ENCODE assay signal across 18 cellular contexts in genomic region chr11:117930668-117931330, GRCh38. TPM values are rescaled to one million over a fixed set of nuclear protein-coding genes. Genes with fewer than 3 reads are reported as not detected.
DNase-seq lines count a peak whose midpoint lies in the region; ATAC-seq and TF ChIP-seq lines count a peak whose summit lies in the region.
"Had no signal": no experiment of that assay in that cellular context is flagged by ENCODE, and none has a peak within 500 bp of the region (broad histone marks: within the 10 kb centered on the region; RNA-seq: fewer than 3 reads in every experiment).

No MANE protein-coding gene starts in this region.

- peak overlapping the region; percentile 35 for H3K4me3 Mint-ChIP-seq in activated CD8-positive, alpha-beta memory T cell treated with anti-CD3 and anti-CD28 coated beads, Interleukin-2, amount 10 ng/mL, durations not matched to agents 7 days and 5 days
- peak overlapping the region; percentile 46 for H3K4me3 Mint-ChIP-seq in activated naive CD8-positive, alpha-beta T cell treated with anti-CD3 and anti-CD28 coated beads, Interleukin-2, amount 50 U/mL, for 24 hours

- H3K36me3 ChIP-seq in KOPT-K1 (ENCODE audit: insufficient read depth, low read length) (no peaks in the 10 kb centered on the region), spleen (no peaks in the 10 kb centered on the region)
- H3K36me3 ChIP-seq: left lung had no signal

- H3K36me3 Mint-ChIP-seq in activated CD8-positive, alpha-beta memory T cell treated with anti-CD3 and anti-CD28 coated beads, Interleukin-2, amount 10 ng/mL, durations not matched to agents 7 days and 5 days = no peaks in the 10 kb centered on the region
- no peaks in the 10 kb centered on the region for H3K36me3 Mint-ChIP-seq in activated naive CD8-positive, alpha-beta T cell treated with anti-CD3 and anti-CD28 coated beads, Interleukin-2, amount 50 U/mL, for 24 hours (ENCODE audit: low read depth)

- no peaks in the 10 kb centered on the region for H3K27me3 ChIP-seq in spleen (replicated peaks in 1 of 7)
- H3K27me3 ChIP-seq: left lung had no signal

- peaks cover 3 to 42% (median 24%) of the 10 kb centered on the region in 6 donors for H3K4me1 ChIP-seq in spleen
- H3K4me1 ChIP-seq: parathyroid adenoma had no signal

- peak; percentile 78 for DNase-seq in activated CD8-positive, alpha-beta memory T cell treated with anti-CD3 and anti-CD28 coated beads, Interleukin-2, amount 10 ng/mL, durations not matched to agents 7 days and 5 days
- no peak for DNase-seq in activated CD8-positive, alpha-beta memory T cell treated with anti-CD3 and anti-CD28 coated beads, Interleukin-2, amount 50 U/mL, for 4 hours
- peak; percentile 54 for DNase-seq in activated naive CD8-positive, alpha-beta T cell treated with anti-CD3 and anti-CD28 coated beads, Interleukin-2, amount 50 U/mL, for 24 hours
- DNase-seq in spleen (peak; percentile 61), GM13977 (ENCODE audit: low spot score) (no peak), iPS-NIHi7 (ENCODE audit: extremely low spot score) (no peak)
- DNase-seq: amniotic stem cell; effector CD4-positive, alpha-beta T cell; GOT3; KBM-7; stimulated activated CD4-positive, alpha-beta T cell treated with anti-CD3 and anti-CD28 coated beads, Interleukin-2, amount 100 ng/mL, for 24 hours had no signal

- WGBS in spleen, 5 donors = 72 to 82% (median 77%) methylated on average over 9 of the region's 9 CpGs

- peaks cover 7% of the 10 kb centered on the region for H3K27me3 Mint-ChIP-seq in activated CD8-positive, alpha-beta memory T cell treated with anti-CD3 and anti-CD28 coated beads, Interleukin-2, amount 10 ng/mL, durations not matched to agents 7 days and 5 days
- no peaks in the 10 kb centered on the region for H3K27me3 Mint-ChIP-seq in activated naive CD8-positive, alpha-beta T cell treated with anti-CD3 and anti-CD28 coated beads, Interleukin-2, amount 50 U/mL, for 24 hours

- H3K27ac ChIP-seq in KOPT-K1 (ENCODE audit: low read depth, low read length, poor library complexity, severe bottlenecking) (peak overlapping the region; percentile 84), spleen (no peak overlapping the region)
- H3K27ac ChIP-seq: left lung, parathyroid adenoma, RWPE1 had no signal

- in situ Hi-C loops in GM13977 (cut with MboI; ENCODE audit: low pct_unique_long_range_greater_than_20kb, low sequenced_read_pairs, unreplicated experiment) = no loop called here

- H3K9me3 Mint-ChIP-seq in activated CD8-positive, alpha-beta memory T cell treated with anti-CD3 and anti-CD28 coated beads, Interleukin-2, amount 10 ng/mL, durations not matched to agents 7 days and 5 days (ENCODE audit: low read depth) = no peaks in the 10 kb centered on the region
- H3K9me3 Mint-ChIP-seq in activated naive CD8-positive, alpha-beta T cell treated with anti-CD3 and anti-CD28 coated beads, Interleukin-2, amount 50 U/mL, for 24 hours = no peaks in the 10 kb centered on the region

- peaks cover 74% of the 10 kb centered on the region for H3K4me1 Mint-ChIP-seq in activated CD8-positive, alpha-beta memory T cell treated with anti-CD3 and anti-CD28 coated beads, Interleukin-2, amount 10 ng/mL, durations not matched to agents 7 days and 5 days
- peaks cover 78% of the 10 kb centered on the region for H3K4me1 Mint-ChIP-seq in activated naive CD8-positive, alpha-beta T cell treated with anti-CD3 and anti-CD28 coated beads, Interleukin-2, amount 50 U/mL, for 24 hours

- H3K4me3 ChIP-seq in spleen = no peak overlapping the region
- H3K4me3 ChIP-seq: left lung had no signal

- peak; percentile 81 for ATAC-seq in activated CD8-positive, alpha-beta memory T cell treated with anti-CD3 and anti-CD28 coated beads, Interleukin-2, amount 10 ng/mL, durations not matched to agents 7 days and 5 days
- peak; percentile 77 for ATAC-seq in activated naive CD8-positive, alpha-beta T cell treated with anti-CD3 and anti-CD28 coated beads, Interleukin-2, amount 50 U/mL, for 24 hours
- ATAC-seq in HG02981 (IDR thresholded peaks at IDR 0.05; ENCODE audit: unreplicated experiment) = no peak

- TF ChIP-seq CTCF in spleen (IDR thresholded peaks at IDR 0.05 in 8 of 11, conservative IDR thresholded peaks at IDR 0.05 in 3 of 11) (no peak), GM13977 (IDR thresholded peaks at IDR 0.05; ENCODE audit: extremely low read depth, insufficient read depth, missing control alignments) (no peak)

- TF ChIP-seq POLR2A in spleen (IDR thresholded peaks at IDR 0.05) = no peak

- peak overlapping the region; percentile 95 for H3K27ac Mint-ChIP-seq in activated CD8-positive, alpha-beta memory T cell treated with anti-CD3 and anti-CD28 coated beads, Interleukin-2, amount 10 ng/mL, durations not matched to agents 7 days and 5 days
- H3K27ac Mint-ChIP-seq in activated naive CD8-positive, alpha-beta T cell treated with anti-CD3 and anti-CD28 coated beads, Interleukin-2, amount 50 U/mL, for 24 hours = peak overlapping the region; percentile 99

- intact Hi-C loops in spleen (cut with DNase I; ENCODE audit: low total_unique reads) = no loop called here

- no peaks in the 10 kb centered on the region for H3K9me3 ChIP-seq in KOPT-K1 (ENCODE audit: insufficient read depth, low read length, poor library complexity, severe bottlenecking)
- H3K9me3 ChIP-seq in spleen = no peaks in the 10 kb centered on the region
- H3K9me3 ChIP-seq: left lung had no signal

- CTCF ChIA-PET in activated CD8-positive, alpha-beta memory T cell treated with anti-CD3 and anti-CD28 coated beads, Interleukin-2, amount 10 ng/mL, durations not matched to agents 7 days and 5 days (lab: Charles Lee) = interaction anchor here (0.9 to 13.0 kb wide), 13 partner anchors 9 to 123 kb away, joined by 3 to 147 read pairs (median 7); no protein-coding TSS in a partner anchor

RNA-seq across cellular contexts. Expression of gene TMPRSS13, which starts 1.6 kb away (rescaled TPM):
- 1 to 10 TPM; 1.7 to 2.0 TPM for total RNA-seq in activated CD8-positive, alpha-beta memory T cell treated with anti-CD3 and anti-CD28 coated beads, Interleukin-2, amount 10 ng/mL, durations not matched to agents 7 days and 5 days
- 1 to 10 TPM in 6 of 7 donors, under 1 TPM in 1; 0.95 to 2.2 (median 1.7) TPM for total RNA-seq in spleen
- 1 to 10 TPM; 1.3 to 1.9 (median 1.5) TPM for polyA plus RNA-seq in spleen
- total RNA-seq: G401 had no signal
- polyA plus RNA-seq: AG04450 had no signal

RNA-seq across cellular contexts. Expression of gene FXYD6, which starts 54.3 kb away (rescaled TPM):
- under 1 TPM; 0.12 to 0.20 TPM for total RNA-seq in activated CD8-positive, alpha-beta memory T cell treated with anti-CD3 and anti-CD28 coated beads, Interleukin-2, amount 10 ng/mL, durations not matched to agents 7 days and 5 days
- 100 to 1,000 TPM in 5 of 7 donors, 10 to 100 TPM in 2; 75.4 to 230 (median 140) TPM for total RNA-seq in spleen
- 10 to 100 TPM; 40.8 to 71.5 (median 51.4) TPM for polyA plus RNA-seq in spleen
- total RNA-seq: G401 had no signal

RNA-seq across cellular contexts. Expression of gene IL10RA, which starts 55.4 kb away (rescaled TPM):
- 100 to 1,000 TPM; 247 to 260 TPM for total RNA-seq in activated CD8-positive, alpha-beta memory T cell treated with anti-CD3 and anti-CD28 coated beads, Interleukin-2, amount 10 ng/mL, durations not matched to agents 7 days and 5 days
- total RNA-seq in spleen = 100 to 1,000 TPM; 114 to 239 (median 171) TPM
- polyA plus RNA-seq in spleen = 10 to 100 TPM; 32.9 to 39.4 (median 38.3) TPM
- total RNA-seq: G401 had no signal
- polyA plus RNA-seq: AG04450 had no signal

Comparison
In these comparisons a context has a peak if more than half of its experiments do, and no peak if none do; other contexts are left out.
1. DNase-seq: peak in activated CD8-positive, alpha-beta memory T cell treated with anti-CD3 and anti-CD28 coated beads, Interleukin-2, amount 10 ng/mL, durations not matched to agents 7 days and 5 days (single experiment), activated naive CD8-positive, alpha-beta T cell treated with anti-CD3 and anti-CD28 coated beads, Interleukin-2, amount 50 U/mL, for 24 hours (single experiment) and spleen (single experiment); none in activated CD8-positive, alpha-beta memory T cell treated with anti-CD3 and anti-CD28 coated beads, Interleukin-2, amount 50 U/mL, for 4 hours (single experiment), GM13977 (single experiment) and iPS-NIHi7 (single experiment).
2. RNA of gene FXYD6, which starts 54.3 kb away (total RNA-seq): 75.4 to 230 TPM in spleen; 0.12 to 0.20 TPM in activated CD8-positive, alpha-beta memory T cell treated with anti-CD3 and anti-CD28 coated beads, Interleukin-2, amount 10 ng/mL, durations not matched to agents 7 days and 5 days; every median in the first group is over 10 times any median in the second.